Comparison of ENCODE assay signal across 24 cellular contexts in the genomic region with DNA sequence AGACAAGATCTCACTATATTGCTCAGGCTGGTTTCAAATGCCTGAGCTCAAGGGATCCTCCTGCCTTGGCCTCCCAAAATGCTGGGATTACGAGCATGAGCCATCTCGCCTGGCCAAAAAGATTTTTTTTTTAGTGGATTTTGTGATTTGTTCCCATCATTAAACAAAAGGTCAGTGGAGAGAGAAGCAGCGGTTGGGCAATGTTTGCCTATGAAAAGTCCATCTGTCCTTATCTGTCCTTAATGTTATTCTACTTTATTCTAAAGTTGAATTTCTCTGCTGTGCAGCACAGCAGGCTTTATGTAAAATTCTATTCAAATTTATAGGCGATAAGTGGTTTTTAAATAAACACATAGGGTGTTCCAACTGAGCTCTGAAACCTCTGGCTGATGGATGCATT. TPM values are rescaled to one million over a fixed set of nuclear protein-coding genes. Genes with fewer than 3 reads are reported as not detected.
DNase-seq lines count a peak whose midpoint lies in the region; ATAC-seq and TF ChIP-seq lines count a peak whose summit lies in the region.
"Had no signal": no experiment of that assay in that cellular context is flagged by ENCODE, and none has a peak within 500 bp of the region (broad histone marks: within the 10 kb centered on the region; RNA-seq: fewer than 3 reads in every experiment).

No MANE protein-coding gene starts in this region.

- no peak overlapping the region for H3K4me3 Mint-ChIP-seq in H9
- H3K4me3 Mint-ChIP-seq: CD14-positive monocyte; CD4-positive, alpha-beta T cell; GM23338 had no signal

- no peak overlapping the region for H3K56ac ChIP-seq in H9 (ENCODE audit: insufficient read length, low read depth, low read length)

- H3K4me3 ChIP-seq in HEK293 (ENCODE audit: low read depth, low read length) (no peak overlapping the region), right lobe of liver (no peak overlapping the region)
- H3K4me3 ChIP-seq: A549; BLaER1 treated with 17β-estradiol and CSF1 and Interleukin-3, amounts not matched to agents 10 nM and 100 nM; GM12878; GM23338; HAP-1 had no signal

- no peak overlapping the region for H2BK5ac ChIP-seq in H9 (ENCODE audit: insufficient read length, low read length)

- H4K8ac ChIP-seq in H9 (replicated peaks; ENCODE audit: insufficient read length, low read depth, low read length) = no peak overlapping the region

- H2BK12ac ChIP-seq in H9 (ENCODE audit: insufficient read length, low read depth, low read length) = no peak overlapping the region

- TF ChIP-seq POLR2A in right lobe of liver (IDR thresholded peaks at IDR 0.05) = no peak

- H3K9ac ChIP-seq in H9 (ENCODE audit: extremely low read depth, insufficient read length, low read length) = no peak overlapping the region
- H3K9ac ChIP-seq: BLaER1 treated with 17β-estradiol and CSF1 and Interleukin-3, amounts not matched to agents 10 nM and 100 nM had no signal

- H2AFZ ChIP-seq in H9 (ENCODE audit: low read length) = no peak overlapping the region
- H2AFZ ChIP-seq: GM23338 had no signal

- no peaks in the 10 kb centered on the region for H3K79me1 ChIP-seq in H9 (ENCODE audit: insufficient read depth, low read depth, low read length, poor library complexity, severe bottlenecking)

- no peaks in the 10 kb centered on the region; the same call in 1 of the 2 replicates for H3K4me1 ChIP-seq in HEK293 (ENCODE audit: control insufficient read depth, insufficient read depth, low read length)
- H3K4me1 ChIP-seq in right lobe of liver = peaks cover 0 to 6% (median 0%) of the 10 kb centered on the region in 4 donors
- H3K4me1 ChIP-seq in H9 (ENCODE audit: insufficient read depth, low read length) = no peaks in the 10 kb centered on the region; the same call in 1 of the 2 replicates
- H3K4me1 ChIP-seq: BE2C, HAP-1 had no signal

- H3K36me3 ChIP-seq in HEK293 (ENCODE audit: control insufficient read depth in 2 of 2, insufficient read depth in 1 of 2, low read length in 2 of 2) (no peaks in the 10 kb centered on the region), right lobe of liver (no peaks in the 10 kb centered on the region)
- H3K36me3 ChIP-seq: BE2C; BLaER1 treated with 17β-estradiol and CSF1 and Interleukin-3, amounts not matched to agents 10 nM and 100 nM; HAP-1 had no signal

- no peaks in the 10 kb centered on the region for H3K9me3 Mint-ChIP-seq in H9
- H3K9me3 Mint-ChIP-seq: CD4-positive, alpha-beta T cell; GM23338 had no signal

- no peak overlapping the region for H4K5ac ChIP-seq in H9 (ENCODE audit: insufficient read length, low read depth, low read length)

- no peaks in the 10 kb centered on the region for H3K27me3 ChIP-seq in right lobe of liver
- H3K27me3 ChIP-seq in H9 (ENCODE audit: insufficient read depth, low read length) = no peaks in the 10 kb centered on the region
- H3K27me3 ChIP-seq: BE2C; BLaER1 treated with 17β-estradiol and CSF1 and Interleukin-3, amounts not matched to agents 10 nM and 100 nM had no signal

- H3K4me1 Mint-ChIP-seq in H9 = peaks cover 0 to 7% of the 10 kb centered on the region in 2 experiments; a peak in 3 of 4 replicates
- H3K4me1 Mint-ChIP-seq: GM23338 had no signal

- H3K4me2 ChIP-seq in H9 (ENCODE audit: insufficient read depth, insufficient read length, low read length) = no peak overlapping the region
- H3K4me2 ChIP-seq: A549; BLaER1 treated with 17β-estradiol and CSF1 and Interleukin-3, amounts not matched to agents 10 nM and 100 nM; GM23338 had no signal

- H2BK20ac ChIP-seq in H9 (ENCODE audit: low read depth, low read length, poor library complexity, severe bottlenecking) = no peak overlapping the region

- DNase-seq in NCI-H146 treated with DMSO at 0.1 percent for 48 hours (lab: John Stamatoyannopoulos, UW; ENCODE audit: unreplicated experiment) (peak; percentile 54), NCI-H69 (lab: John Stamatoyannopoulos, UW) (peak; percentile 67), right lobe of liver (no peak), cortex of kidney (lab: John Stamatoyannopoulos, UW) (no peak), H9 (no peak)
- DNase-seq in stimulated activated CD4-positive, alpha-beta T cell treated with anti-CD3 and anti-CD28 coated beads, Interleukin-4, amount 100 ng/mL, for 24 hours = no peak
- DNase-seq: 8988T; ACHN; AML-193; BE2C; Caco-2; CD4-positive, alpha-beta T cell; DMS153; DND-41; GDM1 had no signal

- no peaks in the 10 kb centered on the region for H4K20me1 ChIP-seq in H9 (ENCODE audit: control insufficient read depth, insufficient read depth, insufficient read length)
- H4K20me1 ChIP-seq: BLaER1 treated with 17β-estradiol and CSF1 and Interleukin-3, amounts not matched to agents 10 nM and 100 nM had no signal

- no peak overlapping the region for H3K18ac ChIP-seq in H9 (ENCODE audit: insufficient read length, low read depth, low read length)

- POLR2A ChIA-PET in HEK293 (lab: Yijun Ruan, JAX) = no interaction called here

- no peak overlapping the region for H3T11ph ChIP-seq in H9 (ENCODE audit: low read length)

- TF ChIP-seq CTCF in HEK293 (tag by site-specific recombination; IDR thresholded peaks at IDR 0.05) = no peak
- TF ChIP-seq CTCF in right lobe of liver (IDR thresholded peaks at IDR 0.05) = no peak
- no peak for TF ChIP-seq CTCF in H9 (conservative IDR thresholded peaks at IDR 0.05)

- no peak overlapping the region for H2BK120ac ChIP-seq in H9 (ENCODE audit: low read depth, low read length, poor library complexity, severe bottlenecking)

- no peak overlapping the region for H4K91ac ChIP-seq in H9 (ENCODE audit: insufficient read length, low read depth, low read length)

- no peak overlapping the region for H2AK5ac ChIP-seq in H9 (ENCODE audit: insufficient read length, low read length)

- H3K27me3 Mint-ChIP-seq in H9 (ENCODE audit: low read depth) = no peaks in the 10 kb centered on the region; the same call in 1 of the 2 replicates
- H3K27me3 Mint-ChIP-seq: CD4-positive, alpha-beta T cell had no signal

- no peak overlapping the region for H3K27ac Mint-ChIP-seq in H9
- H3K27ac Mint-ChIP-seq: CD4-positive, alpha-beta T cell; GM23338 had no signal

- H3K23me2 ChIP-seq in H9 (ENCODE audit: insufficient read length, low read depth, low read length, poor library complexity, severe bottlenecking) = no peaks in the 10 kb centered on the region

- H2BK15ac ChIP-seq in H9 (ENCODE audit: low read depth, low read length) = no peak overlapping the region

- intact Hi-C loops in right lobe of liver (cut with DNase I) = no loop called here

- H3K4ac ChIP-seq in H9 (ENCODE audit: low read depth, low read length) = no peak overlapping the region

- H3K36me3 Mint-ChIP-seq in H9 (ENCODE audit: insufficient read depth in 1 of 3, low read depth in 3 of 3) = no peaks in the 10 kb centered on the region
- H3K36me3 Mint-ChIP-seq: CD14-positive monocyte had no signal

- WGBS in right lobe of liver (ENCODE audit: insufficient coverage, low coverage, low lambda C conversion rate, missing lambda C conversion rate) = 37% methylated on average over 4 of the region's 4 CpGs
- no CpG with 5 or more reads among the region's 4 CpGs for WGBS in H9 (ENCODE audit: extremely low coverage, insufficient read length, low lambda C conversion rate)

- CTCF ChIA-PET in HEK293 (lab: Yijun Ruan, JAX) = no interaction called here

- H3K79me2 ChIP-seq in H9 (ENCODE audit: insufficient read depth, low read length) = no peaks in the 10 kb centered on the region

- ATAC-seq in right lobe of liver (peak in 3 of 4 donors; percentile 25 to 61 (median 51)), HG03342 (IDR thresholded peaks at IDR 0.05; ENCODE audit: unreplicated experiment) (no peak)
- ATAC-seq: A549, GM12878, GM23338 had no signal

- H3K14ac ChIP-seq in H9 (ENCODE audit: insufficient read depth, low read length) = no peak overlapping the region

- H3K27ac ChIP-seq in HEK293 (ENCODE audit: extremely low read depth, low read depth, low read length) = no peak overlapping the region
- no peak overlapping the region for H3K27ac ChIP-seq in right lobe of liver
- H3K27ac ChIP-seq in H9 (ENCODE audit: insufficient read length, low read depth, low read length) = no peak overlapping the region

- no peak overlapping the region for H3K23ac ChIP-seq in H9 (ENCODE audit: insufficient read length, low read depth, low read length)

- H3K9me3 ChIP-seq in HEK293 (ENCODE audit: control insufficient read depth, insufficient read depth, low read depth, low read length) (no peaks in the 10 kb centered on the region), right lobe of liver (no peaks in the 10 kb centered on the region), H9 (ENCODE audit: control insufficient read depth, low read depth, low read length) (no peaks in the 10 kb centered on the region)
- H3K9me3 ChIP-seq: A549, BE2C, HAP-1 had no signal

TF ChIP-seq in HEK293, 187 proteins besides CTCF, POLR2A, EP300 and RAD21 (continues in another document):
- TF ChIP-seq ZNF776 (tag by site-specific recombination; IDR thresholded peaks at IDR 0.05; ENCODE audit: borderline replicate concordance) = no peak
- TF ChIP-seq ZIC2 (tag by site-specific recombination; IDR thresholded peaks at IDR 0.05) = peak; percentile 38
- no peak for TF ChIP-seq ZNF830 (tag by site-specific recombination; IDR thresholded peaks at IDR 0.05; ENCODE audit: low read depth)
- TF ChIP-seq, protein P1, sequence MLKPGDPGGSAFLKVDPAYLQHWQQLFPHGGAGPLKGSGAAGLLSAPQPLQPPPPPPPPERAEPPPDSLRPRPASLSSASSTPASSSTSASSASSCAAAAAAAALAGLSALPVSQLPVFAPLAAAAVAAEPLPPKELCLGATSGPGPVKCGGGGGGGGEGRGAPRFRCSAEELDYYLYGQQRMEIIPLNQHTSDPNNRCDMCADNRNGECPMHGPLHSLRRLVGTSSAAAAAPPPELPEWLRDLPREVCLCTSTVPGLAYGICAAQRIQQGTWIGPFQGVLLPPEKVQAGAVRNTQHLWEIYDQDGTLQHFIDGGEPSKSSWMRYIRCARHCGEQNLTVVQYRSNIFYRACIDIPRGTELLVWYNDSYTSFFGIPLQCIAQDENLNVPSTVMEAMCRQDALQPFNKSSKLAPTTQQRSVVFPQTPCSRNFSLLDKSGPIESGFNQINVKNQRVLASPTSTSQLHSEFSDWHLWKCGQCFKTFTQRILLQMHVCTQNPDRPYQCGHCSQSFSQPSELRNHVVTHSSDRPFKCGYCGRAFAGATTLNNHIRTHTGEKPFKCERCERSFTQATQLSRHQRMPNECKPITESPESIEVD (tag by site-specific recombination; IDR thresholded peaks at IDR 0.05) = peak; percentile 28; the same call in 1 of the 2 replicates

RNA-seq across cellular contexts. Expression of gene HCAR2, which starts 18.9 kb away (rescaled TPM):
- total RNA-seq in right lobe of liver (1 to 10 TPM in 1 of 6 experiments, under 1 TPM in 3, not detected in 2; 0.14 to 4.5 (median 0.41) TPM), H9 (2021) (not detected in 2 replicates)
- total RNA-seq: GM23338 had no signal

RNA-seq across cellular contexts. Expression of gene HCAR3, which starts 32.3 kb away (rescaled TPM):
- 1 to 10 TPM in 1 of 6 experiments, under 1 TPM in 3, not detected in 2; 0.11 to 4.2 (median 0.36) TPM for total RNA-seq in right lobe of liver
- not detected in 2 replicates for total RNA-seq in H9 (2021)
- total RNA-seq: GM23338, H4 had no signal

RNA-seq across cellular contexts. Expression of gene HCAR1, which starts 46.3 kb away (rescaled TPM):
- total RNA-seq in right lobe of liver (not detected), H9 (2021) (0.07 TPM in 2 replicates)
- total RNA-seq: H4 had no signal

Comparison
In these comparisons a context has a peak if more than half of its experiments do, and no peak if none do; other contexts are left out.
1. DNase-seq: peak in NCI-H146 treated with DMSO at 0.1 percent for 48 hours (single experiment) and NCI-H69 (single experiment); none in right lobe of liver (0 of 3), stimulated activated CD4-positive, alpha-beta T cell treated with anti-CD3 and anti-CD28 coated beads, Interleukin-4, amount 100 ng/mL, for 24 hours (single experiment), cortex of kidney (single experiment) and H9 (single experiment).